In the genomic region with DNA sequence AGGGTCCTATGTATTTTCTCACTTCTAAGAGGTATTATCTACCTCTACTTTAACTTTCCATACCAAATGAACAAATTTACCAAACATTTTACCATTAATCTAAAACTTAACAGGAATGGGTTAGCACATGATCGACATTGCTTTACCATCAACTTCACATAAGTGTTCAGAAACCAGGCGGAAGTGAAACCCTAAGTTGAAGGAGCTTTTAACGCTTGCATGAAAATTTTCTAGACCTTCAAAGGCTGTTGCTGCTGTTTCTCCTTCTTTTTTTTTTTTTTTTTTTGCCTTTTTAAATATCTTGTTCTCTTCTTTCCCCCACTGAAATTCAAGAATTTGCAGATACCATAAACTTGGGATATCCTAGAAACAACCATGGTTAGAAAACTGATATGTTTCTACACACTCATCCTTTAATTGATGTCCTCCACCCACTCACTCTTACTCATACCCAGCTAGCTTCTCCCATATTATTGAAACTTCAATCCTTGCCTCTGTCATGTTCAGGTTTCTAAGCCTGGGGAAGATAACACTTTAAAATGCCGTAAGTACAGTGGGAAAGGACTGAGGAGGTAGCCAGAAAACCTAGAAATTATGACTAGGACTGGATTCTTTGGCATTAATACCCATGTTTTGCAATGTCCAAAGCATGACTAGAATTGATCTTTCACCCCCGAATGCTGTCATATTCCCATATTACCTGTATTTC, we compare ENCODE assay signal across 9 cellular contexts. TPM values are rescaled to one million over a fixed set of nuclear protein-coding genes. Genes with fewer than 3 reads are reported as not detected.
DNase-seq lines count a peak whose midpoint lies in the region; ATAC-seq and TF ChIP-seq lines count a peak whose summit lies in the region.
"Had no signal": no experiment of that assay in that cellular context is flagged by ENCODE, and none has a peak within 500 bp of the region (broad histone marks: within the 10 kb centered on the region; RNA-seq: fewer than 3 reads in every experiment).

No MANE protein-coding gene starts in this region.

- peak overlapping the region; percentile 66 for H3K27ac Mint-ChIP-seq in activated T-cell treated with anti-CD3 and anti-CD28 coated beads, Interleukin-2, amount 50 U/mL, for 24 hours
- H3K27ac Mint-ChIP-seq in activated CD4-positive, alpha-beta memory T cell treated with anti-CD3 and anti-CD28 coated beads for 36 hours = peak overlapping the region; percentile 11
- peak overlapping the region; percentile 68 for H3K27ac Mint-ChIP-seq in stimulated activated naive B cell treated with anti-CD40 and anti-IgM and Interleukin-4, amounts not matched to agents 10 μg/mL and 1 μg/mL and 100 μg/mL, for 72 hours
- H3K27ac Mint-ChIP-seq: nephron had no signal

- no peaks in the 10 kb centered on the region for H3K36me3 ChIP-seq in mucosa of descending colon (ENCODE audit: low read depth)

- peaks cover 28% of the 10 kb centered on the region for H3K4me1 Mint-ChIP-seq in activated T-cell treated with anti-CD3 and anti-CD28 coated beads, Interleukin-2, amount 50 U/mL, for 24 hours (ENCODE audit: low read depth)
- peaks cover 29% of the 10 kb centered on the region for H3K4me1 Mint-ChIP-seq in activated CD4-positive, alpha-beta memory T cell treated with anti-CD3 and anti-CD28 coated beads for 36 hours (ENCODE audit: low read depth)
- H3K4me1 Mint-ChIP-seq in stimulated activated naive B cell treated with anti-CD40 and anti-IgM and Interleukin-4, amounts not matched to agents 10 μg/mL and 1 μg/mL and 100 μg/mL, for 72 hours = peaks cover 22 to 61% of the 10 kb centered on the region in 2 donors
- H3K4me1 Mint-ChIP-seq: nephron had no signal

- intact Hi-C loops in activated CD4-positive, alpha-beta memory T cell treated with anti-CD3 and anti-CD28 coated beads for 36 hours (cut with micrococcal nuclease) = no loop called here
- intact Hi-C loops in mucosa of descending colon (cut with DNase I, micrococcal nuclease) = no loop called here

- no peak overlapping the region for H3K4me3 ChIP-seq in mucosa of descending colon

- peak overlapping the region; percentile 26 for H3K4me3 Mint-ChIP-seq in activated T-cell treated with anti-CD3 and anti-CD28 coated beads, Interleukin-2, amount 50 U/mL, for 24 hours
- H3K4me3 Mint-ChIP-seq in activated CD4-positive, alpha-beta memory T cell treated with anti-CD3 and anti-CD28 coated beads for 36 hours = peak overlapping the region; percentile 14
- peak overlapping the region; percentile 44 to 66 for H3K4me3 Mint-ChIP-seq in stimulated activated naive B cell treated with anti-CD40 and anti-IgM and Interleukin-4, amounts not matched to agents 10 μg/mL and 1 μg/mL and 100 μg/mL, for 72 hours
- H3K4me3 Mint-ChIP-seq: nephron had no signal

- H3K9me3 ChIP-seq in mucosa of descending colon = no peaks in the 10 kb centered on the region

- POLR2A ChIA-PET in activated CD4-positive, alpha-beta memory T cell treated with anti-CD3 and anti-CD28 coated beads for 36 hours (lab: Charles Lee) = interaction anchor here (0.6 kb wide), 1 partner anchor 25 kb away, joined by 4 read pairs; no protein-coding TSS in a partner anchor

- no peaks in the 10 kb centered on the region for H3K27me3 Mint-ChIP-seq in activated T-cell treated with anti-CD3 and anti-CD28 coated beads, Interleukin-2, amount 50 U/mL, for 24 hours
- H3K27me3 Mint-ChIP-seq in activated CD4-positive, alpha-beta memory T cell treated with anti-CD3 and anti-CD28 coated beads for 36 hours = no peaks in the 10 kb centered on the region
- H3K27me3 Mint-ChIP-seq in stimulated activated naive B cell treated with anti-CD40 and anti-IgM and Interleukin-4, amounts not matched to agents 10 μg/mL and 1 μg/mL and 100 μg/mL, for 72 hours = no peaks in the 10 kb centered on the region

- no peaks in the 10 kb centered on the region for H3K9me3 Mint-ChIP-seq in activated T-cell treated with anti-CD3 and anti-CD28 coated beads, Interleukin-2, amount 50 U/mL, for 24 hours
- H3K9me3 Mint-ChIP-seq in activated CD4-positive, alpha-beta memory T cell treated with anti-CD3 and anti-CD28 coated beads for 36 hours = no peaks in the 10 kb centered on the region
- no peaks in the 10 kb centered on the region for H3K9me3 Mint-ChIP-seq in stimulated activated naive B cell treated with anti-CD40 and anti-IgM and Interleukin-4, amounts not matched to agents 10 μg/mL and 1 μg/mL and 100 μg/mL, for 72 hours
- H3K9me3 Mint-ChIP-seq: nephron had no signal

- TF ChIP-seq CTCF in mucosa of descending colon (IDR thresholded peaks at IDR 0.05) = no peak

- CTCF ChIA-PET in activated CD4-positive, alpha-beta memory T cell treated with anti-CD3 and anti-CD28 coated beads for 36 hours (lab: Charles Lee) = interaction anchor here (1.0 to 1.4 kb wide), 3 partner anchors 38 to 247 kb away, joined by 3 to 4 read pairs (median 4); no protein-coding TSS in a partner anchor

- no peaks in the 10 kb centered on the region for H3K4me1 ChIP-seq in mucosa of descending colon (ENCODE audit: low read depth)

- ATAC-seq in HG03060 (IDR thresholded peaks at IDR 0.05; ENCODE audit: low read depth, unreplicated experiment) = peak; percentile 76
- ATAC-seq in stimulated activated naive B cell treated with anti-CD40 and anti-IgM and Interleukin-4, amounts not matched to agents 10 μg/mL and 1 μg/mL and 100 μg/mL, for 72 hours (replicated peaks) = peak; percentile 96 to 97
- no peak for ATAC-seq in mucosa of descending colon
- ATAC-seq in HG03025 (IDR thresholded peaks at IDR 0.05; ENCODE audit: low FRiP score, unreplicated experiment) = no peak

- DNase-seq in activated T-cell treated with anti-CD3 and anti-CD28 coated beads, Interleukin-2, amount 50 U/mL, for 24 hours = no peak
- DNase-seq in activated T-cell treated with anti-CD3 and anti-CD28 coated beads, Interleukin-2, amount 50 U/mL, for 48 hours = no peak
- DNase-seq in activated CD4-positive, alpha-beta memory T cell treated with anti-CD3 and anti-CD28 coated beads for 36 hours = no peak
- DNase-seq in stimulated activated naive B cell treated with anti-CD40 and anti-IgM and Interleukin-4, amounts not matched to agents 10 μg/mL and 1 μg/mL and 100 μg/mL, for 72 hours = no peak
- no peak for DNase-seq in mucosa of descending colon
- no peak for DNase-seq in stimulated activated CD4-positive, alpha-beta T cell treated with anti-CD3 and anti-CD28 coated beads, Interleukin-4, amount 100 ng/mL, for 24 hours

- no peaks in the 10 kb centered on the region for H3K36me3 Mint-ChIP-seq in activated T-cell treated with anti-CD3 and anti-CD28 coated beads, Interleukin-2, amount 50 U/mL, for 24 hours (ENCODE audit: low read depth)
- H3K36me3 Mint-ChIP-seq in activated CD4-positive, alpha-beta memory T cell treated with anti-CD3 and anti-CD28 coated beads for 36 hours = no peaks in the 10 kb centered on the region
- H3K36me3 Mint-ChIP-seq in stimulated activated naive B cell treated with anti-CD40 and anti-IgM and Interleukin-4, amounts not matched to agents 10 μg/mL and 1 μg/mL and 100 μg/mL, for 72 hours = peaks cover 0 to 4% of the 10 kb centered on the region in 2 donors

RNA-seq across cellular contexts. Expression of a gene that starts 24.7 kb away (rescaled TPM):
- 10 to 100 TPM; 32.4 to 37.8 TPM for total RNA-seq in activated CD4-positive, alpha-beta memory T cell treated with anti-CD3 and anti-CD28 coated beads for 36 hours
- 10 to 100 TPM in 2 of 3 donors, 1 to 10 TPM in 1; 4.1 to 26.7 (median 12.6) TPM for total RNA-seq in mucosa of descending colon

Comparison
In these comparisons a context has a peak if more than half of its experiments do, and no peak if none do; other contexts are left out.
1. H3K27ac Mint-ChIP-seq: peak in every context shown above with its lines; median percentile 68 in stimulated activated naive B cell treated with anti-CD40 and anti-IgM and Interleukin-4, amounts not matched to agents 10 μg/mL and 1 μg/mL and 100 μg/mL, for 72 hours; 66 in activated T-cell treated with anti-CD3 and anti-CD28 coated beads, Interleukin-2, amount 50 U/mL, for 24 hours; 11 in activated CD4-positive, alpha-beta memory T cell treated with anti-CD3 and anti-CD28 coated beads for 36 hours.
2. ATAC-seq: peak in HG03060 (single experiment) and stimulated activated naive B cell treated with anti-CD40 and anti-IgM and Interleukin-4, amounts not matched to agents 10 μg/mL and 1 μg/mL and 100 μg/mL, for 72 hours (2 of 2); none in mucosa of descending colon (single experiment) and HG03025 (single experiment).
3. Peak in every context shown above with its lines, with median percentiles within 50 percentile points of each other: H3K4me3 Mint-ChIP-seq.